Comparison of ENCODE assay signal across 2 cellular contexts in the genomic region with DNA sequence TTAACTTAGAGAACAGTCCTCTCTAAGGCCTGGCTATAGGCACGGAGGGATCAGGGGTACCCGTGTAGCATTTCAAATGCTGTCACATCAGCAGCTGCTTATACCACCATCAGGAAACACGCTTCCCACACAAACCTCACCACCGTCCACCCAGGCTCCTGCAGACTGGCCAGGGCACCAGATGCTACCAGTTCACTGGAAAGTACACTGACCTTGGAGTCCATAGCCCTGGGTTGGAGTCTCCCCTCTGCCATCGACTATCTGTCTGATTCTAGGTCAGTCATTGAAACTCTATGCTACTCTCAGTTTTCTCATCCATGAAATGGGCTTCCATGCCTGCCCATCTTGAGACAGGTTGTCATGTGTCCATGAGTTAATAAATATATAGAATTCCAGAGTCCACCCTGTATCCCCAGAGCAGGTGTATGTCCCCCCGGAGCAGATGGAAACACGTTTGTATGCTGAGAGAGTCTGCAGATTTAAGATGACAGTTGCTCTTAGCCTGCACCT.
TF ChIP-seq lines count a peak whose summit lies in the region.

No MANE protein-coding gene starts in this region.

TF ChIP-seq in K562, 482 proteins besides CTCF, POLR2A, EP300 and RAD21 (continued from another document):
- TF ChIP-seq, protein P1, sequence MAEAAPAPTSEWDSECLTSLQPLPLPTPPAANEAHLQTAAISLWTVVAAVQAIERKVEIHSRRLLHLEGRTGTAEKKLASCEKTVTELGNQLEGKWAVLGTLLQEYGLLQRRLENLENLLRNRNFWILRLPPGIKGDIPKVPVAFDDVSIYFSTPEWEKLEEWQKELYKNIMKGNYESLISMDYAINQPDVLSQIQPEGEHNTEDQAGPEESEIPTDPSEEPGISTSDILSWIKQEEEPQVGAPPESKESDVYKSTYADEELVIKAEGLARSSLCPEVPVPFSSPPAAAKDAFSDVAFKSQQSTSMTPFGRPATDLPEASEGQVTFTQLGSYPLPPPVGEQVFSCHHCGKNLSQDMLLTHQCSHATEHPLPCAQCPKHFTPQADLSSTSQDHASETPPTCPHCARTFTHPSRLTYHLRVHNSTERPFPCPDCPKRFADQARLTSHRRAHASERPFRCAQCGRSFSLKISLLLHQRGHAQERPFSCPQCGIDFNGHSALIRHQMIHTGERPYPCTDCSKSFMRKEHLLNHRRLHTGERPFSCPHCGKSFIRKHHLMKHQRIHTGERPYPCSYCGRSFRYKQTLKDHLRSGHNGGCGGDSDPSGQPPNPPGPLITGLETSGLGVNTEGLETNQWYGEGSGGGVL (CRISPR knock-in tag; IDR thresholded peaks at IDR 0.05), result no peak
- TF ChIP-seq RBM25 (IDR thresholded peaks at IDR 0.05; ENCODE audit: low read depth, low read length, severe bottlenecking) (peak; percentile 69), BCOR (IDR thresholded peaks at IDR 0.05) (peak; percentile 54; the same call in 1 of the 2 replicates), KDM1A (IDR thresholded peaks at IDR 0.05) (0 out of 4 replicates have a peak, but pooled peaks of 1 of the 2 experiments have one; percentile 15)
TF ChIP-seq in K562: peak in this region for 3.

TF ChIP-seq in HepG2, 621 proteins besides CTCF, POLR2A, EP300 and RAD21:
- TF ChIP-seq MNT (IDR thresholded peaks at IDR 0.05), result peak; percentile 24; the same call in 1 of the 2 replicates
- TF ChIP-seq, protein P2, sequence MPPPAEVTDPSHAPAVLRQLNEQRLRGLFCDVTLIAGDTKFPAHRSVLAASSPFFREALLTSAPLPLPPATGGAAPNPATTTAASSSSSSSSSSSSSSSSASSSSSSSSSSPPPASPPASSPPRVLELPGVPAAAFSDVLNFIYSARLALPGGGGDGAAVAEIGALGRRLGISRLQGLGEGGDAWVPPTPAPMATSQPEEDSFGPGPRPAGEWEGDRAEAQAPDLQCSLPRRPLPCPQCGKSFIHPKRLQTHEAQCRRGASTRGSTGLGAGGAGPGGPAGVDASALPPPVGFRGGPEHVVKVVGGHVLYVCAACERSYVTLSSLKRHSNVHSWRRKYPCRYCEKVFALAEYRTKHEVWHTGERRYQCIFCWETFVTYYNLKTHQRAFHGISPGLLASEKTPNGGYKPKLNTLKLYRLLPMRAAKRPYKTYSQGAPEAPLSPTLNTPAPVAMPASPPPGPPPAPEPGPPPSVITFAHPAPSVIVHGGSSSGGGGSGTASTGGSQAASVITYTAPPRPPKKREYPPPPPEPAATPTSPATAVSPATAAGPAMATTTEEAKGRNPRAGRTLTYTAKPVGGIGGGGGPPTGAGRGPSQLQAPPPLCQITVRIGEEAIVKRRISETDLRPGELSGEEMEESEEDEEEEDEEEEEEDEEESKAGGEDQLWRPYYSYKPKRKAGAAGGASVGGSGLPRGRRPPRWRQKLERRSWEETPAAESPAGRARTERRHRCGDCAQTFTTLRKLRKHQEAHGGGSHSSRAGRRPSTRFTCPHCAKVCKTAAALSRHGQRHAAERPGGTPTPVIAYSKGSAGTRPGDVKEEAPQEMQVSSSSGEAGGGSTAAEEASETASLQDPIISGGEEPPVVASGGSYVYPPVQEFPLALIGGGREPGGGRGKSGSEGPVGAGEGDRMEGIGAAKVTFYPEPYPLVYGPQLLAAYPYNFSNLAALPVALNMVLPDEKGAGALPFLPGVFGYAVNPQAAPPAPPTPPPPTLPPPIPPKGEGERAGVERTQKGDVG (CRISPR knock-in tag; IDR thresholded peaks at IDR 0.05; ENCODE audit: borderline replicate concordance), result no peak
- TF ChIP-seq ZNF629 (CRISPR knock-in tag; conservative IDR thresholded peaks at IDR 0.05), result peak; percentile 83
